Comparison of ENCODE assay signal across 8 cellular contexts in genomic region chr6:138115877-138116660, GRCh38. TPM values are rescaled to one million over a fixed set of nuclear protein-coding genes. Genes with fewer than 3 reads are reported as not detected.
A peak's percentile ranks its signal among the peaks of the same experiment; 100 is the strongest.
DNase-seq lines count a peak whose midpoint lies in the region; ATAC-seq and TF ChIP-seq lines count a peak whose summit lies in the region.

No MANE protein-coding gene starts in this region.

- BruUV-seq in A673 (replicated peaks; lab: Mats Ljungman, UMichigan), result no TSS peak

- 21 to 25% methylated on average over 13 of the region's 13 CpGs for WGBS in lung, 2 donors

- ATAC-seq in HG03097 (IDR thresholded peaks at IDR 0.05; ENCODE audit: low FRiP score, unreplicated experiment) (peak; percentile 68), lung (ENCODE audit: insufficient read depth, low FRiP score) (peak; percentile 84)
- ATAC-seq in stimulated activated naive CD8-positive, alpha-beta T cell treated with anti-CD3 and anti-CD28 coated beads, Interleukin-15, amount 100 ng/mL, for 72 hours, result peak; percentile 92

- H3K4me1 ChIP-seq in A673 (ENCODE audit: insufficient read depth, low read length, poor library complexity, severe bottlenecking) (no peaks in the 10 kb centered on the region), lung (ENCODE audit: control insufficient read depth in 2 of 2, insufficient read depth in 2 of 2, low read length in 2 of 2) (no peaks in the 10 kb centered on the region)

- H3K27me3 ChIP-seq in A673 (replicated peaks; ENCODE audit: insufficient read depth, low read depth, low read length, poor library complexity), result no peaks in the 10 kb centered on the region
- H3K27me3 ChIP-seq in WERI-Rb-1 (ENCODE audit: insufficient read depth, low read depth, severe bottlenecking), result no peaks in the 10 kb centered on the region
- H3K27me3 ChIP-seq in dorsolateral prefrontal cortex, result peaks cover 0 to 10% (median 0%) of the 10 kb centered on the region in 45 donors
- no peaks in the 10 kb centered on the region for H3K27me3 ChIP-seq in lung (ENCODE audit: control insufficient read depth, insufficient read depth)

- H3K4me1 Mint-ChIP-seq in stimulated activated naive CD8-positive, alpha-beta T cell treated with anti-CD3 and anti-CD28 coated beads, Interleukin-15, amount 100 ng/mL, for 72 hours, result peaks cover 7% of the 10 kb centered on the region

- no peak overlapping the region for H3K4me3 Mint-ChIP-seq in stimulated activated naive CD8-positive, alpha-beta T cell treated with anti-CD3 and anti-CD28 coated beads, Interleukin-15, amount 100 ng/mL, for 72 hours

- POLR2A ChIA-PET in A673 (lab: Charles Lee; ENCODE audit: low non-redundant PET), result no interaction called here

- H3K36me3 ChIP-seq in A673 (ENCODE audit: insufficient read depth, low read length, poor library complexity, severe bottlenecking), result no peaks in the 10 kb centered on the region
- H3K36me3 ChIP-seq in WERI-Rb-1, result no peaks in the 10 kb centered on the region
- no peaks in the 10 kb centered on the region for H3K36me3 ChIP-seq in lung (ENCODE audit: control insufficient read depth in 2 of 2, insufficient read depth in 2 of 2, low read length in 2 of 2)

- no peak overlapping the region for H3K27ac ChIP-seq in A673 (ENCODE audit: low read depth, low read length, poor library complexity, severe bottlenecking)
- H3K27ac ChIP-seq in WERI-Rb-1, result no peak overlapping the region
- H3K27ac ChIP-seq in dorsolateral prefrontal cortex, result no peak overlapping the region
- no peak overlapping the region for H3K27ac ChIP-seq in lung (ENCODE audit: low read depth in 1 of 2, low read length in 1 of 2)

- H3K4me3 ChIP-seq in A673 (ENCODE audit: low read depth, low read length, poor library complexity, severe bottlenecking), result no peak overlapping the region
- no peak overlapping the region for H3K4me3 ChIP-seq in WERI-Rb-1 (ENCODE audit: low read depth, low read length)
- peak overlapping the region in 1 of 59 donors; percentile 7 for H3K4me3 ChIP-seq in dorsolateral prefrontal cortex
- no peak overlapping the region for H3K4me3 ChIP-seq in lung

- TF ChIP-seq CTCF in A673 (conservative IDR thresholded peaks at IDR 0.05; ENCODE audit: low read depth, low read length) (peak; percentile 70), GM12874 (IDR thresholded peaks at IDR 0.05; ENCODE audit: insufficient read depth, low read depth, low read length) (peak; percentile 38; the same call in 1 of the 2 replicates), WERI-Rb-1 (IDR thresholded peaks at IDR 0.05; ENCODE audit: low read depth, low read length) (peak; percentile 54), dorsolateral prefrontal cortex (IDR thresholded peaks at IDR 0.05 in 54 of 56, conservative IDR thresholded peaks at IDR 0.05 in 2 of 56; ENCODE audit: low read depth in 1 of 56, partially characterized antibody in 56 of 56) (peak; percentile 69 to 98 (median 86)), lung (IDR thresholded peaks at IDR 0.05; ENCODE audit: control extremely low read depth, extremely low read depth) (peak; percentile 80)

- CTCF ChIA-PET in A673 (lab: Charles Lee), result interaction anchor here (0.6 to 2.4 kb wide), 6 partner anchors 95 to 650 kb away, joined by 3 to 15 read pairs (median 3); no protein-coding TSS in a partner anchor

- H3K9me3 ChIP-seq in A673 (ENCODE audit: low read depth, low read length, poor library complexity, severe bottlenecking) (no peaks in the 10 kb centered on the region), WERI-Rb-1 (ENCODE audit: severe bottlenecking) (no peaks in the 10 kb centered on the region), lung (ENCODE audit: control insufficient read depth in 2 of 2, insufficient read depth in 1 of 2, low read length in 1 of 2) (no peaks in the 10 kb centered on the region)

- H3K27ac Mint-ChIP-seq in stimulated activated naive CD8-positive, alpha-beta T cell treated with anti-CD3 and anti-CD28 coated beads, Interleukin-15, amount 100 ng/mL, for 72 hours, result no peak overlapping the region

- DNase-seq in A673 (ENCODE audit: low spot score), result peak; percentile 77
- DNase-seq in NCI-H2171 treated with DMSO at 0.1 percent for 48 hours (lab: John Stamatoyannopoulos, UW), result peak; percentile 85
- DNase-seq in WERI-Rb-1, result peak; percentile 38
- DNase-seq in dorsolateral prefrontal cortex, result peak; percentile 31 to 76 (median 61)
- peak; percentile 45 for DNase-seq in lung (ENCODE audit: low spot score)
- peak; percentile 37 to 41 for DNase-seq in stimulated activated naive CD8-positive, alpha-beta T cell treated with anti-CD3 and anti-CD28 coated beads, Interleukin-15, amount 100 ng/mL, for 72 hours

- peaks cover 21% of the 10 kb centered on the region for H3K27me3 Mint-ChIP-seq in stimulated activated naive CD8-positive, alpha-beta T cell treated with anti-CD3 and anti-CD28 coated beads, Interleukin-15, amount 100 ng/mL, for 72 hours

- H3K9me3 Mint-ChIP-seq in stimulated activated naive CD8-positive, alpha-beta T cell treated with anti-CD3 and anti-CD28 coated beads, Interleukin-15, amount 100 ng/mL, for 72 hours, result no peaks in the 10 kb centered on the region

- intact Hi-C loops in A673 (cut with micrococcal nuclease; ENCODE audit: unreplicated experiment) (loop anchor here (2.0 to 10.0 kb wide), 6 partner anchors 289 to 1249 kb away; partner anchors contain the start of genes CCDC28A and HEBP2), dorsolateral prefrontal cortex (cut with DNase I) (loop anchor here (1.0 to 10.0 kb wide), 13 partner anchors 41 to 649 kb away; partner anchors contain the start of gene HEBP2 (in 1 of the 2))

RNA-seq across cellular contexts. Expression of gene PERP, which starts 8.8 kb away (rescaled TPM):
- 0.48 and 0.71 TPM in 2 replicates for total RNA-seq in A673 (2021)
- 1 to 10 TPM; 1.4 to 7.5 (median 3.3) TPM for total RNA-seq in dorsolateral prefrontal cortex
- 10 to 100 TPM; 22.4 to 29.1 TPM for total RNA-seq in lung
- 10 to 100 TPM; 25.8 to 32.6 TPM for polyA plus RNA-seq in lung

RNA-seq across cellular contexts. Expression of gene ARFGEF3, which starts 45.7 kb away (rescaled TPM):
- total RNA-seq in A673 (2021), result 0.61 and 0.71 TPM in 2 replicates
- total RNA-seq in dorsolateral prefrontal cortex, result 10 to 100 TPM; 30.0 to 93.7 (median 67.0) TPM
- total RNA-seq in lung, result 10 to 100 TPM; 20.5 to 28.1 TPM
- polyA plus RNA-seq in lung, result 1 to 10 TPM; 4.7 to 7.6 TPM

Comparison
In these comparisons a context has a peak if more than half of its experiments do, and no peak if none do; other contexts are left out.
1. RNA of gene ARFGEF3, which starts 45.7 kb away (total RNA-seq): 30.0 to 93.7 TPM in dorsolateral prefrontal cortex and 20.5 to 28.1 TPM in lung; 0.61 to 0.71 TPM in A673; every median in the first group is over 10 times any median in the second.
2. Peak in every context shown above with its lines, with median percentiles within 50 percentile points of each other: DNase-seq, CTCF ChIP-seq and ATAC-seq.